ENCODE assay signal across 8 cellular contexts in genomic region chr12:63843613-63844390, GRCh38. TPM values are rescaled to one million over a fixed set of nuclear protein-coding genes. Genes with fewer than 3 reads are reported as not detected.
A peak's percentile ranks its signal among the peaks of the same experiment; 100 is the strongest.
DNase-seq lines count a peak whose midpoint lies in the region; ATAC-seq and TF ChIP-seq lines count a peak whose summit lies in the region.

No MANE protein-coding gene starts in this region.

- no peaks in the 10 kb centered on the region for H3K9me3 ChIP-seq in adrenal gland (replicated peaks in 1 of 3)

- H3K9me3 Mint-ChIP-seq in type B pancreatic cell = no peaks in the 10 kb centered on the region

- 0 to 1% (median 0%) methylated on average over 22 to 96 of the region's 96 CpGs; no CpG with 5 or more reads in 1 of the 4 donors for WGBS in adrenal gland, 4 donors

- TF ChIP-seq POLR2A in adrenal gland (IDR thresholded peaks at IDR 0.05) = peak; percentile 79

- H3K27me3 ChIP-seq in adrenal gland = no peaks in the 10 kb centered on the region

- peak overlapping the region; percentile 54 for H3K27ac Mint-ChIP-seq in type B pancreatic cell

- H3K4me3 ChIP-seq in GM12864 (ENCODE audit: low read depth, low read length) (peak overlapping the region; percentile 77), adrenal gland (peak overlapping the region in 3 of 4 donors; percentile 38 to 76 (median 45))

- H3K36me3 Mint-ChIP-seq in type B pancreatic cell = peaks cover 3% of the 10 kb centered on the region

- H3K27me3 Mint-ChIP-seq in type B pancreatic cell = no peaks in the 10 kb centered on the region

- intact Hi-C loops in adrenal gland (cut with DNase I) (loop anchor here (2.0 to 10.0 kb wide), 3 partner anchors 71 to 339 kb away; no protein-coding TSS in a partner anchor), left cardiac atrium (cut with DNase I) (loop anchor here (2.0 to 10.0 kb wide), 4 partner anchors 101 to 338 kb away; no protein-coding TSS in a partner anchor), posterior cingulate gyrus (cut with DNase I) (loop anchor here (1.0 to 10.0 kb wide), 5 partner anchors 101 to 558 kb away; partner anchors contain the start of gene XPOT)

- TF ChIP-seq CTCF in GM12864 (IDR thresholded peaks at IDR 0.05; ENCODE audit: low read depth, low read length, missing control alignments) (peak; percentile 87), adrenal gland (IDR thresholded peaks at IDR 0.05) (peak; percentile 50 to 99 (median 88)), type B pancreatic cell (conservative IDR thresholded peaks at IDR 0.05) (peak; percentile 89)

- H3K4me1 ChIP-seq in adrenal gland (replicated peaks in 1 of 2) = peaks cover 3 to 24% of the 10 kb centered on the region in 2 donors

- DNase-seq in GM12864 (ENCODE audit: low read depth) (peak; percentile 40), NCI-H1092 treated with DMSO at 0.1 percent for 48 hours (lab: John Stamatoyannopoulos, UW) (peak; percentile 96), SW480 (ENCODE audit: low spot score) (peak; percentile 85), adrenal gland (peak; percentile 91 to 95 (median 94)), left cardiac atrium (peak; percentile 94), posterior cingulate gyrus (peak; percentile 83 to 98 (median 88)), type B pancreatic cell (ENCODE audit: extremely low spot score, unreplicated experiment) (peak; percentile 92)

- peaks cover 25% of the 10 kb centered on the region for H3K4me1 Mint-ChIP-seq in type B pancreatic cell (ENCODE audit: unreplicated experiment)

- no peaks in the 10 kb centered on the region for H3K36me3 ChIP-seq in adrenal gland (replicated peaks in 1 of 2)

- H3K27ac ChIP-seq in adrenal gland = peak overlapping the region; percentile 61 to 96 (median 90)

- H3K4me3 Mint-ChIP-seq in type B pancreatic cell = peak overlapping the region; percentile 83

- ATAC-seq in HG02623 (IDR thresholded peaks at IDR 0.05; ENCODE audit: unreplicated experiment) (peak; percentile 95), left cardiac atrium (peak; percentile 92 to 94)

RNA-seq across cellular contexts. Expression of gene SRGAP1, which starts 0.7 kb away (rescaled TPM):
- total RNA-seq in adrenal gland (10 to 100 TPM in 6 of 8 donors, 1 to 10 TPM in 2; 6.5 to 35.6 (median 13.0) TPM), left cardiac atrium (1 to 10 TPM; 4.3 to 5.5 TPM), type B pancreatic cell (ENCODE audit: low replicate concordance) (13.1 and 14.9 TPM in 2 replicates)
- polyA plus RNA-seq in adrenal gland = 1 to 10 TPM; 2.4 to 8.1 (median 3.6) TPM

Comparison
In these comparisons a context has a peak if more than half of its experiments do, and no peak if none do; other contexts are left out.
1. Peak in every context shown above with its lines: DNase-seq, ATAC-seq, H3K4me3 ChIP-seq and H3K27ac ChIP-seq.
2. DNase-seq: peak in every context shown above with its lines; median percentile 96 in NCI-H1092 treated with DMSO at 0.1 percent for 48 hours; 94 in adrenal gland; 94 in left cardiac atrium; 92 in type B pancreatic cell; 88 in posterior cingulate gyrus; 85 in SW480; 40 in GM12864.